17 cellular contexts compared by ENCODE assay signal in the genomic region with DNA sequence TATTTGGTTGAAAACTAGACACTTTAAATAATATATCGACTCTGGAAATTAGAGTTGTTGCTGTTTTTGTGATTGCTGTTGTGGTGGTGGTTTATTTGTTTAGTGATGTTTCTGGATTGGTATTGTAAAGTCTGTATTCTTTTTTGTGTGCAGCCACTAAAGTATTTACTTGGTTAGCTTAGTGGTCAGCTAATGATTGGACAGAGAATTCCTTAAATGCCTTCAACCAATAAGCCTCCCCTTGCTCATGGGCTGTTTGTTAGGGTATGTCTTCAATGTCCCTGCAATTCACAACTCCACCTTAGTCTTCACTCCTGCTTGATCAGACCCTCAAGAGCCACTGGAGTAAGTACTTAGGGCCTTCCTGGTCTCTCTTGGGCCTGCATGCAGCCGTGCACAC.
DNase-seq lines count a peak whose midpoint lies in the region; TF ChIP-seq lines count a peak whose summit lies in the region.
"Had no signal": no experiment of that assay in that cellular context is flagged by ENCODE, and none has a peak within 500 bp of the region (broad histone marks: within the 10 kb centered on the region; RNA-seq: fewer than 3 reads in every experiment).

No MANE protein-coding gene starts in this region.

- no peaks in the 10 kb centered on the region for H3K79me2 ChIP-seq in GM23248 (ENCODE audit: insufficient read depth)

- H3K36me3 ChIP-seq in GM23248 (ENCODE audit: low read depth) (no peaks in the 10 kb centered on the region), H7 (replicated peaks; ENCODE audit: control insufficient read depth, insufficient read depth, low read length) (no peaks in the 10 kb centered on the region)
- H3K36me3 ChIP-seq: BE2C had no signal

- no peaks in the 10 kb centered on the region for H3K4me1 ChIP-seq in GM23248 (ENCODE audit: insufficient read depth)
- H3K4me1 ChIP-seq: BE2C had no signal

- no peaks in the 10 kb centered on the region for H3K36me3 Mint-ChIP-seq in MCF 10A (ENCODE audit: insufficient read depth, unreplicated experiment)

- no TSS peak for BruUV-seq in MCF 10A (replicated peaks; lab: Mats Ljungman, UMichigan)

- H3K27me3 ChIP-seq in GM23248 (replicated peaks; ENCODE audit: insufficient read depth) (no peaks in the 10 kb centered on the region), H7 (ENCODE audit: control insufficient read depth, insufficient read depth, low read length) (no peaks in the 10 kb centered on the region)
- H3K27me3 ChIP-seq: BE2C, SJSA1 had no signal

- H3F3A ChIP-seq in GM23248 (ENCODE audit: insufficient read depth) = peaks cover 18% of the 10 kb centered on the region; the same call in 1 of the 2 replicates

- CTCF ChIA-PET in MCF 10A (lab: Yijun Ruan, JAX) = interaction anchor here (1.6 kb wide), 1 partner anchor 18 kb away, joined by 4 read pairs; no protein-coding TSS in a partner anchor

- no peak overlapping the region for H3K4me3 Mint-ChIP-seq in MCF 10A (ENCODE audit: unreplicated experiment)

- no peaks in the 10 kb centered on the region for H3K9me3 ChIP-seq in GM23248 (ENCODE audit: low read depth)

- peaks cover 5% of the 10 kb centered on the region for H3K4me1 Mint-ChIP-seq in MCF 10A (ENCODE audit: insufficient read depth, unreplicated experiment)

- WGBS in GM23248 (ENCODE audit: low coverage in 1 of 2, low lambda C conversion rate in 2 of 2, missing lambda C conversion rate in 2 of 2), 2 experiments = 94 to 98% methylated on average over 2 of the region's 2 CpGs

- H3K4me3 ChIP-seq in GM23248 = no peak overlapping the region
- no peak overlapping the region for H3K4me3 ChIP-seq in astrocyte of the cerebellum (ENCODE audit: low read depth, low read length)
- no peak overlapping the region for H3K4me3 ChIP-seq in H7 (ENCODE audit: insufficient read depth, low read depth, low read length)
- H3K4me3 ChIP-seq: A549, SJSA1 had no signal

- peaks cover 8% of the 10 kb centered on the region for H3K9me3 Mint-ChIP-seq in MCF 10A (ENCODE audit: unreplicated experiment)

- H3K27ac Mint-ChIP-seq in MCF 10A (ENCODE audit: low read depth, unreplicated experiment) = no peak overlapping the region
- H3K27ac Mint-ChIP-seq: IgD-negative memory B cell had no signal

- TF ChIP-seq CTCF in astrocyte of the cerebellum (IDR thresholded peaks at IDR 0.05; ENCODE audit: low read depth, low read length, missing control alignments) (no peak), MCF 10A (IDR thresholded peaks at IDR 0.05; ENCODE audit: unreplicated experiment) (no peak)

- intact Hi-C loops in MCF 10A (cut with micrococcal nuclease) = no loop called here

- no peaks in the 10 kb centered on the region for H4K20me1 ChIP-seq in GM23248 (ENCODE audit: insufficient read depth)

- H3K27ac ChIP-seq in GM23248 = no peak overlapping the region
- H3K27ac ChIP-seq: A549, SJSA1 had no signal

- DNase-seq in AG08396 (ENCODE audit: low spot score) (peak; percentile 25), GM23248 (peak; percentile 6), astrocyte of the cerebellum (ENCODE audit: low read depth) (peak; percentile 20), kidney glomerular epithelial cell (lab: John Stamatoyannopoulos, UW) (peak; percentile 21), H7 (no peak), amniotic stem cell (lab: John Stamatoyannopoulos, UW) (no peak), MCF 10A (ENCODE audit: unreplicated experiment) (no peak), NCI-H446 (lab: John Stamatoyannopoulos, UW) (no peak)
- DNase-seq: BE2C; CD8-positive, alpha-beta memory T cell; HCEC 1CT; NCI-H1436 treated with DMSO at 0.1 percent for 48 hours; NCI-H2227 treated with DMSO at 0.1 percent for 48 hours; NCI-H526 treated with DMSO at 0.1 percent for 48 hours had no signal

- H3K9me2 ChIP-seq in GM23248 (ENCODE audit: insufficient read depth) = no peaks in the 10 kb centered on the region

- no peaks in the 10 kb centered on the region for H3K27me3 Mint-ChIP-seq in MCF 10A (ENCODE audit: insufficient read depth, unreplicated experiment)
- H3K27me3 Mint-ChIP-seq: CD8-positive, alpha-beta memory T cell; IgD-negative memory B cell had no signal

- H3K4me2 ChIP-seq in GM23248 (ENCODE audit: unreplicated experiment) = no peak overlapping the region
- H3K4me2 ChIP-seq: A549 had no signal

- H2AFZ ChIP-seq in GM23248 = no peak overlapping the region

- H3K9ac ChIP-seq in GM23248 = no peak overlapping the region

- POLR2A ChIA-PET in MCF 10A (lab: Yijun Ruan, JAX) = interaction anchor here (0.6 kb wide), 1 partner anchor 1795 kb away, joined by 3 read pairs; no protein-coding TSS in a partner anchor

- in situ Hi-C loops in GM23248 (cut with MboI) = no loop called here
- in situ Hi-C loops in astrocyte of the cerebellum (cut with HindIII; ENCODE audit: low sequenced_read_pairs) = loop anchor here (25.0 kb wide), 1 partner anchor 405 kb away; no protein-coding TSS in a partner anchor

Comparison
In these comparisons a context has a peak if more than half of its experiments do, and no peak if none do; other contexts are left out.
1. DNase-seq: peak in AG08396 (single experiment), GM23248 (single experiment), astrocyte of the cerebellum (single experiment) and kidney glomerular epithelial cell (single experiment); none in H7 (single experiment), amniotic stem cell (single experiment), MCF 10A (single experiment) and NCI-H446 (0 of 2).